In the genomic region with DNA sequence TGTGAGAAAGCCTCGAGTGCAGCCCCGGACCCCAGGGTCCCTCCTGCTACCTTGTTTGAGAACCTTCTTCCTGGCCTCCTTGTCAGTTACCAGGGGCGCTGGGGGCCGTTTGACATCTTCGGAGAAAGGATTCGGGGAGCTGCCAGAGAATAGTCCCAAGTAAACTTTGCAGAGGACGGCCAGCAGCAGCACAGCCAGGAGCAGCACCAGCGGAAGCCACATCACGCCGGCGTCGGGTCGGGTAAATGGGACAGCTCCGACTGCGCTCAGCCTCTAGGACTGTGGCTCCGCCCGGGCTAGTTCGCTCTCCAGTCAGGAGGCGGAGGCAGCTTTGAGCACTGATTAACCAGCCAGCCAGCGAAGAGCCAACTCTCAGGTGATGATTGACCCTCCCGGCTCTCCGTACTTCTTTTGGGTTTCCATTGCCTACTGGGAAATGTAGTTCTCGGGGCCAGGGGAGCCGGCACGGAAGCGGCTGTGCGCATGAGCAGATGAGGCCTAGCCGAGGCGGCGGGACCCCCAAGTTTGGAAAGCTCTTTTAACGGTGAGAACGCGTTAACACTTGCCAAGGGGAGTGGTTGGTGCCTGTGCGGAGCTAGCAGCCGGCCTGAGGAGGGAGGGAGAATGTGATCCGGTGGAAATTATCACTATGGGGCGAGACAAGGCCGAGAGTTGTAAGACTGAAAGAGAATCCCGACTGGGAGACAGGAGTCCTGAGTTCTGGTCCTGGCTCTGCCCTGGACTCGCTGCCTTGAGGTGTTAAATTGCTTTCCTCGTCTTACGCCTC, we compare ENCODE assay signal across 8 cellular contexts. TPM values are rescaled to one million over a fixed set of nuclear protein-coding genes. Genes with fewer than 3 reads are reported as not detected.
DNase-seq lines count a peak whose midpoint lies in the region; ATAC-seq and TF ChIP-seq lines count a peak whose summit lies in the region.

A gene (plus strand): TSS at position 484 of the 787 bp plus-strand sequence. CDS start 2,430 bp downstream, outside the sequence.
A gene (minus strand): TSS at position 243 of the 787 bp plus-strand sequence. CDS start 21 bp downstream, at position 222.

- H3K27ac ChIP-seq in cardiac muscle cell (peak within 1 kb of the TSS; percentile 65), parathyroid adenoma (peak within 1 kb of the TSS; percentile 67), tibial nerve (peak within 1 kb of the TSS; percentile 62 to 90 (median 86))

- TF ChIP-seq EP300 in tibial nerve (IDR thresholded peaks at IDR 0.05): peak; percentile 74 to 96

- peak within 1 kb of the TSS; percentile 97 for H3K4me2 ChIP-seq in parathyroid adenoma (ENCODE audit: low read length)

- peaks cover 39% of the 10 kb centered on the region for H3K36me3 ChIP-seq in adipocyte (ENCODE audit: control insufficient read depth, insufficient read depth, low read length, severe bottlenecking)
- H3K36me3 ChIP-seq in cardiac muscle cell: peaks cover 4% of the 10 kb centered on the region
- H3K36me3 ChIP-seq in parathyroid adenoma (ENCODE audit: control insufficient read depth, insufficient read depth, low read length): no peaks in the 10 kb centered on the region
- H3K36me3 ChIP-seq in tibial nerve: peaks cover 0 to 39% (median 4%) of the 10 kb centered on the region in 3 donors

- TF ChIP-seq POLR2A in tibial nerve (IDR thresholded peaks at IDR 0.05): peak; percentile 80 to 88

- H3K4me1 ChIP-seq in adipocyte (ENCODE audit: control insufficient read depth, insufficient read depth, low read length) (peaks cover 62% of the 10 kb centered on the region), cardiac muscle cell (ENCODE audit: low read depth) (no peaks in the 10 kb centered on the region), parathyroid adenoma (no peaks in the 10 kb centered on the region), tibial nerve (peaks cover 0 to 35% (median 10%) of the 10 kb centered on the region in 4 donors)

- H3K79me2 ChIP-seq in parathyroid adenoma: peaks cover 16% of the 10 kb centered on the region

- peak within 1 kb of the TSS; percentile 94 for H2AFZ ChIP-seq in parathyroid adenoma

- H3K9ac ChIP-seq in adipocyte (ENCODE audit: low read length) (peak within 1 kb of the TSS; percentile 99), parathyroid adenoma (peak within 1 kb of the TSS; percentile 30)

- H3K9me3 ChIP-seq in adipocyte (ENCODE audit: control insufficient read depth, low read length) (no peaks in the 10 kb centered on the region), cardiac muscle cell (ENCODE audit: low read depth) (no peaks in the 10 kb centered on the region), parathyroid adenoma (ENCODE audit: control insufficient read depth, low read length) (no peaks in the 10 kb centered on the region), tibial nerve (no peaks in the 10 kb centered on the region)

- DNase-seq in NCI-H1436 (lab: John Stamatoyannopoulos, UW) (peak; percentile 96), T follicular helper cell (ENCODE audit: low read depth) (peak; percentile 97), adipocyte (ENCODE audit: low read depth) (peak; percentile 100), cardiac muscle cell (ENCODE audit: low read depth in 1 of 2, low spot score in 1 of 2) (peak; percentile 99), tibial nerve (ENCODE audit: low spot score in 2 of 2) (peak; percentile 96 to 100)

- H3K27me3 ChIP-seq in adipocyte (replicated peaks; ENCODE audit: control insufficient read depth, insufficient read depth, low read length) (no peaks in the 10 kb centered on the region), cardiac muscle cell (no peaks in the 10 kb centered on the region), parathyroid adenoma (ENCODE audit: control insufficient read depth, insufficient read depth, low read length) (no peaks in the 10 kb centered on the region), tibial nerve (no peaks in the 10 kb centered on the region)

- TF ChIP-seq CTCF in GM12875 (IDR thresholded peaks at IDR 0.05; ENCODE audit: borderline replicate concordance, insufficient read depth, low read depth, low read length) (no peak), cardiac muscle cell (IDR thresholded peaks at IDR 0.05; ENCODE audit: low read depth, low read length) (no peak), parathyroid adenoma (IDR thresholded peaks at IDR 0.05) (no peak), tibial nerve (IDR thresholded peaks at IDR 0.05) (peak in 1 of 5 experiments; percentile 52)

- WGBS in tibial nerve, 2 donors: 0 to 1% methylated on average over 31 to 40 of the region's 42 CpGs

- peak; percentile 96 for ATAC-seq in HG02798 (IDR thresholded peaks at IDR 0.05; ENCODE audit: poor library complexity, unreplicated experiment)

- H3K4me3 ChIP-seq in GM12875 (ENCODE audit: low read depth, low read length) (peak within 1 kb of the TSS; percentile 68), adipocyte (ENCODE audit: low read length) (peak within 1 kb of the TSS; percentile 96), cardiac muscle cell (peak within 1 kb of the TSS; percentile 51), parathyroid adenoma (ENCODE audit: low read depth, low read length) (peak within 1 kb of the TSS; percentile 99), tibial nerve (peak within 1 kb of the TSS; percentile 64 to 92 (median 76))

RNA-seq across cellular contexts. Expression of the first gene that starts in this region (rescaled TPM):
- 18.9 and 20.9 TPM in 2 replicates for total RNA-seq in cardiac muscle cell
- 23.5 and 30.1 TPM in 2 replicates for polyA plus RNA-seq in cardiac muscle cell
- 10 to 100 TPM; 21.2 to 39.0 (median 35.4) TPM for total RNA-seq in tibial nerve

RNA-seq across cellular contexts. Expression of the second gene that starts in this region (rescaled TPM):
- total RNA-seq in cardiac muscle cell: 11.6 and 17.6 TPM in 2 replicates
- 5.7 and 15.6 TPM in 2 replicates for polyA plus RNA-seq in cardiac muscle cell
- 100 to 1,000 TPM in 2 of 4 donors, 10 to 100 TPM in 2; 74.7 to 113 (median 97.5) TPM for total RNA-seq in tibial nerve

Comparison
In these comparisons a context has a peak if more than half of its experiments do, and no peak if none do; other contexts are left out.
1. Peak in every context shown above with its lines: DNase-seq, ATAC-seq, H3K4me3 ChIP-seq and H3K27ac ChIP-seq.